ENCODE assay signal across 16 cellular contexts in the genomic region with DNA sequence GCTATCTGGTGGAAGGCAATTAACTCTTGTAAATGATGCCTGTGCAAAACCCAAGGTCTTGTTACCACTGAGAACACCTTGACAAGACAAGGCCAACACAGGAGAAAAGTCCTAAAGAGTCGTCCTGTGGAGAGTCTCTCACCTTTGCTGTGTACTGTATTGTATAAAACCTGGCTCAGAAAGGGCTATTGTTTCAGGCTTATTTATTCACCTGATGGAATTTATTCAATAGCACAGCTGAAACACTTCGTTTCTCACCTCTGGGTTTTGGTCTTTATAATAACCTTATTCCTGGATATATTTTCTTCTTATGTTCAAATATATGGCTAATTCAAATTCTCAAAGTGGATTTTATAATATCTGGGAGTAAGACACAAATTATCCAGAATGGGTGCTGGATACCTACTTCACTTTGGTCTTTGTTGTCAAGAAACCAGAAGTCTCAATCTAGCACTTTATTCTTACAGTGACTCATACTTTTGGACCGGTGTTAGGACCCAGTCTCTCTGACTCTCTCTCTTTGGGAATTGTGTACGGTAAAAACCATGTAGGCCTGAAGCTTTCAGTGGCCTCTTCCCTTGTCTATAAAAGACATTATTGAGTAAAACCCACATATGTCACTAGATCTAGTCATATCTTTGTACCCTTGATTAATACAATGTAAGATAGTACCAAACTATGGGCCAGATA. TPM values are rescaled to one million over a fixed set of nuclear protein-coding genes. Genes with fewer than 3 reads are reported as not detected.
A peak's percentile ranks its signal among the peaks of the same experiment; 100 is the strongest.
DNase-seq lines count a peak whose midpoint lies in the region; ATAC-seq and TF ChIP-seq lines count a peak whose summit lies in the region.
"Had no signal": no experiment of that assay in that cellular context is flagged by ENCODE, and none has a peak within 500 bp of the region (broad histone marks: within the 10 kb centered on the region; RNA-seq: fewer than 3 reads in every experiment).

No MANE protein-coding gene starts in this region.

- H3K18ac ChIP-seq in trophoblast cell (ENCODE audit: low read length) = no peak overlapping the region

- no peak overlapping the region for H3K14ac ChIP-seq in trophoblast cell (ENCODE audit: low read length)

- TF ChIP-seq CTCF in Panc1 (IDR thresholded peaks at IDR 0.05) (no peak), fibroblast of mammary gland (conservative IDR thresholded peaks at IDR 0.05; ENCODE audit: control insufficient read depth, insufficient read depth, low read depth, low read length) (no peak)

- no peak overlapping the region for H2AK5ac ChIP-seq in trophoblast cell (ENCODE audit: low read length)

- H3K79me1 ChIP-seq in trophoblast cell (ENCODE audit: low read length) = no peaks in the 10 kb centered on the region

- no peak overlapping the region for H2BK5ac ChIP-seq in trophoblast cell (ENCODE audit: low read depth, low read length, poor library complexity)

- no peak overlapping the region for H3K23ac ChIP-seq in trophoblast cell (ENCODE audit: low read length)

- H4K12ac ChIP-seq in trophoblast cell (ENCODE audit: low read depth, low read length) = no peak overlapping the region

- H2AFZ ChIP-seq in ACC112 (ENCODE audit: low read length, unreplicated experiment) (no peak overlapping the region), trophoblast cell (ENCODE audit: insufficient read depth, low read length, poor library complexity) (no peak overlapping the region)

- H2BK12ac ChIP-seq in trophoblast cell (ENCODE audit: low read length) = no peak overlapping the region

- in situ Hi-C loops in Panc1 (cut with HindIII; ENCODE audit: low pct_unique_long_range_greater_than_20kb, low sequenced_read_pairs) = no loop called here

- H3K79me2 ChIP-seq in ACC112 (ENCODE audit: control insufficient read depth, insufficient read depth, low read length, unreplicated experiment) (no peaks in the 10 kb centered on the region), trophoblast cell (ENCODE audit: control insufficient read depth, insufficient read depth, low read length, poor library complexity) (no peaks in the 10 kb centered on the region)

- H3K27me3 ChIP-seq in ACC112 (ENCODE audit: insufficient read depth, low read length) = no peaks in the 10 kb centered on the region
- no peaks in the 10 kb centered on the region for H3K27me3 ChIP-seq in Panc1 (ENCODE audit: control insufficient read depth, insufficient read depth, low read length)
- no peaks in the 10 kb centered on the region for H3K27me3 ChIP-seq in trophoblast cell (ENCODE audit: insufficient read depth, low read length)
- H3K27me3 ChIP-seq in effector memory CD4-positive, alpha-beta T cell (replicated peaks; ENCODE audit: control insufficient read depth, insufficient read depth, low read length, poor library complexity, severe bottlenecking) = no peaks in the 10 kb centered on the region
- H3K27me3 ChIP-seq: esophagus squamous epithelium had no signal

- POLR2A ChIA-PET in Panc1 (lab: Charles Lee) = interaction anchor here (0.6 kb wide), 1 partner anchor 332 kb away, joined by 6 read pairs; no protein-coding TSS in a partner anchor

- H3K36me3 ChIP-seq in ACC112 (ENCODE audit: insufficient read depth, low read length) (no peaks in the 10 kb centered on the region), Panc1 (ENCODE audit: control insufficient read depth, insufficient read depth, low read length) (no peaks in the 10 kb centered on the region), trophoblast cell (ENCODE audit: control insufficient read depth in 1 of 2, insufficient read depth in 2 of 2, low read length in 2 of 2) (no peaks in the 10 kb centered on the region)
- H3K36me3 ChIP-seq in effector memory CD4-positive, alpha-beta T cell (ENCODE audit: control insufficient read depth, insufficient read depth, low read length) = no peaks in the 10 kb centered on the region
- H3K36me3 ChIP-seq: esophagus squamous epithelium had no signal

- no peaks in the 10 kb centered on the region for H3K9me3 ChIP-seq in Panc1 (ENCODE audit: control insufficient read depth, insufficient read depth, low read depth, low read length)
- H3K9me3 ChIP-seq in trophoblast cell (ENCODE audit: insufficient read depth, low read depth, low read length) = no peaks in the 10 kb centered on the region
- no peaks in the 10 kb centered on the region for H3K9me3 ChIP-seq in effector memory CD4-positive, alpha-beta T cell (ENCODE audit: control insufficient read depth, low read length)
- H3K9me3 ChIP-seq: esophagus squamous epithelium had no signal

- no peak overlapping the region for H3K4ac ChIP-seq in trophoblast cell (ENCODE audit: low read depth, low read length)

- H3K4me1 ChIP-seq in ACC112 (ENCODE audit: control insufficient read depth, insufficient read depth, low read length, unreplicated experiment) (peaks cover 68% of the 10 kb centered on the region), Panc1 (ENCODE audit: control insufficient read depth, insufficient read depth, low read length) (peaks cover 35% of the 10 kb centered on the region), trophoblast cell (ENCODE audit: control insufficient read depth in 1 of 2, insufficient read depth in 2 of 2, low read length in 2 of 2) (no peaks in the 10 kb centered on the region)
- peaks cover 4% of the 10 kb centered on the region for H3K4me1 ChIP-seq in effector memory CD4-positive, alpha-beta T cell (ENCODE audit: control insufficient read depth, insufficient read depth, low read length, poor library complexity, severe bottlenecking)

- no CpG with 5 or more reads among the region's 4 CpGs for WGBS in trophoblast cell (ENCODE audit: extremely low coverage, insufficient coverage, insufficient read length)

- peak overlapping the region; percentile 10 for H3K9ac ChIP-seq in trophoblast cell (ENCODE audit: low read length)

- DNase-seq in Panc1 (ENCODE audit: low read depth, low spot score) (no peak), fibroblast of mammary gland (ENCODE audit: low read depth) (peak; percentile 52), trophoblast cell (no peak), NCI-H774 (lab: John Stamatoyannopoulos, UW) (no peak), SKM-1 (lab: John Stamatoyannopoulos, UW; ENCODE audit: unreplicated experiment) (no peak), SW 1271 (lab: John Stamatoyannopoulos, UW) (no peak)
- DNase-seq in effector memory CD4-positive, alpha-beta T cell = no peak
- DNase-seq: activated CD4-positive, CD25-positive, alpha-beta regulatory T cell; activated naive CD8-positive, alpha-beta T cell treated with anti-CD3 and anti-CD28 coated beads, Interleukin-2, amount 10 ng/mL, durations not matched to agents 7 days and 5 days; CD8-positive, alpha-beta T cell; DMS79; esophagus squamous epithelium; NCI-H1436; NCI-H2227 treated with DMSO at 0.1 percent for 48 hours; SIG-M5 had no signal

- H2BK120ac ChIP-seq in trophoblast cell (ENCODE audit: insufficient read depth, low read length, poor library complexity) = no peak overlapping the region

- no peak overlapping the region for H4K91ac ChIP-seq in trophoblast cell (ENCODE audit: low read depth, low read length)

- intact Hi-C loops in Panc1 (cut with micrococcal nuclease; ENCODE audit: unreplicated experiment) = loop anchor here (5.0 to 10.0 kb wide), 2 partner anchors 218 to 335 kb away; no protein-coding TSS in a partner anchor

- ATAC-seq in Panc1 = no peak
- ATAC-seq: CD8-positive, alpha-beta T cell had no signal

- H3K27ac ChIP-seq in ACC112 (ENCODE audit: low read depth, low read length) = peak overlapping the region; percentile 77
- peak overlapping the region; percentile 60 for H3K27ac ChIP-seq in Panc1 (ENCODE audit: low read length)
- H3K27ac ChIP-seq in trophoblast cell (ENCODE audit: low read depth, low read length) = no peak overlapping the region
- H3K27ac ChIP-seq in effector memory CD4-positive, alpha-beta T cell (ENCODE audit: insufficient read depth, low read length, poor library complexity, severe bottlenecking) = no peak overlapping the region

- no peak overlapping the region for H3K4me2 ChIP-seq in trophoblast cell (ENCODE audit: low read length)

- no peak overlapping the region for H3K4me3 ChIP-seq in ACC112 (ENCODE audit: low read depth, low read length)
- no peak overlapping the region for H3K4me3 ChIP-seq in Panc1 (ENCODE audit: low read depth in 2 of 2, low read length in 2 of 2)
- no peak overlapping the region for H3K4me3 ChIP-seq in fibroblast of mammary gland (ENCODE audit: control insufficient read depth, low read depth, low read length)
- no peak overlapping the region for H3K4me3 ChIP-seq in trophoblast cell (ENCODE audit: low read depth, low read length)
- no peak overlapping the region for H3K4me3 ChIP-seq in effector memory CD4-positive, alpha-beta T cell (ENCODE audit: insufficient read depth, low read depth, low read length, poor library complexity, severe bottlenecking)
- H3K4me3 ChIP-seq: esophagus squamous epithelium had no signal

- H4K8ac ChIP-seq in trophoblast cell (ENCODE audit: low read depth, low read length) = no peak overlapping the region

- CTCF ChIA-PET in Panc1 (lab: Charles Lee) = interaction anchor here (0.7 to 1.1 kb wide), 2 partner anchors 9 to 376 kb away, joined by 4 read pairs; no protein-coding TSS in a partner anchor

- no TSS peak for BruUV-seq in Panc1 (replicated peaks; lab: Mats Ljungman, UMichigan)

RNA-seq across cellular contexts. Expression of a gene that starts 16.1 kb away (rescaled TPM):
- total RNA-seq in Panc1 (2021; ENCODE audit: unreplicated experiment) = 0.05 TPM
- polyA plus RNA-seq in Panc1 (2012; ENCODE audit: insufficient read length) = not detected
- polyA plus RNA-seq in trophoblast cell (2013) = 0.21 and 0.35 TPM in 2 replicates

Comparison
In these comparisons a context has a peak if more than half of its experiments do, and no peak if none do; other contexts are left out.
1. H3K27ac ChIP-seq: peak in ACC112 (single experiment) and Panc1 (single experiment); none in trophoblast cell (single experiment) and effector memory CD4-positive, alpha-beta T cell (single experiment).